In genomic region chr17:27760069-27760885, GRCh38 we compare ENCODE assay signal across 9 cellular contexts. TPM values are rescaled to one million over a fixed set of nuclear protein-coding genes. Genes with fewer than 3 reads are reported as not detected.
A peak's percentile ranks its signal among the peaks of the same experiment; 100 is the strongest.
DNase-seq lines count a peak whose midpoint lies in the region; ATAC-seq, FAIRE-seq and TF ChIP-seq lines count a peak whose summit lies in the region.
"Had no signal": no experiment of that assay in that cellular context is flagged by ENCODE, and none has a peak within 500 bp of the region (broad histone marks: within the 10 kb centered on the region; RNA-seq: fewer than 3 reads in every experiment).

No MANE protein-coding gene starts in this region.

- ATAC-seq in CD4-positive, alpha-beta T cell (ENCODE audit: poor library complexity), result no peak
- no peak for ATAC-seq in HG02840 (IDR thresholded peaks at IDR 0.05; ENCODE audit: low FRiP score, unreplicated experiment)

- H3K9me3 ChIP-seq in CD4-positive, alpha-beta T cell (ENCODE audit: control insufficient read depth, low read length), result no peaks in the 10 kb centered on the region
- no peaks in the 10 kb centered on the region for H3K9me3 ChIP-seq in HEK293 (ENCODE audit: control insufficient read depth, insufficient read depth, low read depth, low read length)

- no peaks in the 10 kb centered on the region for H3K9me3 Mint-ChIP-seq in CD4-positive, alpha-beta T cell
- H3K9me3 Mint-ChIP-seq: IgD-negative memory B cell had no signal

- CTCF ChIA-PET in CD4-positive, alpha-beta T cell (lab: Charles Lee), result interaction anchor here (0.9 to 1.5 kb wide), 8 partner anchors 18 to 492 kb away, joined by 3 to 10 read pairs (median 5); partner anchors contain the start of gene LYRM9
- CTCF ChIA-PET in HEK293 (lab: Yijun Ruan, JAX), result interaction anchor here (0.5 to 13.7 kb wide), 42 partner anchors 9 to 985 kb away, joined by 3 to 278 read pairs (median 4); partner anchors contain the start of genes LYRM9 and NOS2

- H3K27me3 Mint-ChIP-seq in CD4-positive, alpha-beta T cell, result peaks cover 5% of the 10 kb centered on the region

- H3K4me3 ChIP-seq in HEK293 (ENCODE audit: low read depth, low read length), result no peak overlapping the region

- H3K27ac Mint-ChIP-seq in CD4-positive, alpha-beta T cell, result no peak overlapping the region
- H3K27ac Mint-ChIP-seq: IgD-negative memory B cell had no signal

- H3K27me3 ChIP-seq in CD4-positive, alpha-beta T cell (ENCODE audit: control insufficient read depth, insufficient read depth, low read length), result no peaks in the 10 kb centered on the region

- no peak overlapping the region for H3K4me3 Mint-ChIP-seq in CD4-positive, alpha-beta T cell
- H3K4me3 Mint-ChIP-seq: IgD-negative memory B cell had no signal

- no peak overlapping the region for H3K27ac ChIP-seq in CD4-positive, alpha-beta T cell (ENCODE audit: low read depth, low read length)
- no peak overlapping the region for H3K27ac ChIP-seq in HEK293 (ENCODE audit: extremely low read depth, low read depth, low read length)

- no peak for FAIRE-seq in urothelium cell line (lab: Jason Lieb, UNC)

- intact Hi-C loops in CD4-positive, alpha-beta T cell (cut with DNase I, micrococcal nuclease), result loop anchor here in 1 of 2 experiments (1.0 to 5.0 kb wide), 2 partner anchors 120 to 492 kb away; no protein-coding TSS in a partner anchor
- intact Hi-C loops in posterior vena cava (cut with DNase I), result no loop called here

- peak; percentile 92 for TF ChIP-seq CTCF in CD4-positive, alpha-beta T cell (IDR thresholded peaks at IDR 0.05)
- TF ChIP-seq CTCF in HEK293 (tag by site-specific recombination; IDR thresholded peaks at IDR 0.05), result peak; percentile 87

- no peaks in the 10 kb centered on the region for H3K4me1 Mint-ChIP-seq in CD4-positive, alpha-beta T cell (ENCODE audit: low read depth)

- POLR2A ChIA-PET in CD4-positive, alpha-beta T cell (lab: Charles Lee), result no interaction called here
- POLR2A ChIA-PET in HEK293 (lab: Yijun Ruan, JAX), result interaction anchor here (0.6 to 1.0 kb wide), 2 partner anchors 120 to 121 kb away, joined by 4 read pairs; no protein-coding TSS in a partner anchor

- H3K4me1 ChIP-seq in HEK293 (ENCODE audit: control insufficient read depth, insufficient read depth, low read length), result no peaks in the 10 kb centered on the region

- peak; percentile 49 to 79 (median 65) for DNase-seq in CD4-positive, alpha-beta T cell
- DNase-seq in RPMI7951 (ENCODE audit: low read depth) (peak; percentile 34), activated gamma-delta T cell (lab: John Stamatoyannopoulos, UW) (peak; percentile 18), glomerular visceral epithelial cell (ENCODE audit: extremely low spot score) (peak; percentile 58), posterior vena cava (ENCODE audit: low spot score) (peak; percentile 93), urothelium cell line (ENCODE audit: low spot score) (peak; percentile 57)

- H3K36me3 Mint-ChIP-seq in CD4-positive, alpha-beta T cell (ENCODE audit: low read depth), result no peaks in the 10 kb centered on the region
- H3K36me3 Mint-ChIP-seq: IgD-negative memory B cell had no signal

- no peaks in the 10 kb centered on the region for H3K36me3 ChIP-seq in HEK293 (ENCODE audit: control insufficient read depth in 2 of 2, insufficient read depth in 1 of 2, low read length in 2 of 2)

TF ChIP-seq in HEK293, 187 proteins besides CTCF, POLR2A, EP300 and RAD21:
- TF ChIP-seq ZNF664 (tag by site-specific recombination; IDR thresholded peaks at IDR 0.05) (peak; percentile 44; the same call in 1 of the 2 replicates), ZNF654 (tag by site-specific recombination; IDR thresholded peaks at IDR 0.05; ENCODE audit: low read depth) (peak; percentile 59), ZNF24 (tag by site-specific recombination; IDR thresholded peaks at IDR 0.05) (peak; percentile 19; the same call in 1 of the 2 replicates), PRDM4 (tag by site-specific recombination; IDR thresholded peaks at IDR 0.05) (no peak), ZNF660 (tag by site-specific recombination; IDR thresholded peaks at IDR 0.05) (peak; percentile 58; the same call in 1 of the 2 replicates), ZNF548 (tag by site-specific recombination; IDR thresholded peaks at IDR 0.05) (no peak), ZNF830 (tag by site-specific recombination; IDR thresholded peaks at IDR 0.05; ENCODE audit: low read depth) (no peak), ZNF791 (tag by site-specific recombination; IDR thresholded peaks at IDR 0.05) (no peak)
- TF ChIP-seq, protein P1, sequence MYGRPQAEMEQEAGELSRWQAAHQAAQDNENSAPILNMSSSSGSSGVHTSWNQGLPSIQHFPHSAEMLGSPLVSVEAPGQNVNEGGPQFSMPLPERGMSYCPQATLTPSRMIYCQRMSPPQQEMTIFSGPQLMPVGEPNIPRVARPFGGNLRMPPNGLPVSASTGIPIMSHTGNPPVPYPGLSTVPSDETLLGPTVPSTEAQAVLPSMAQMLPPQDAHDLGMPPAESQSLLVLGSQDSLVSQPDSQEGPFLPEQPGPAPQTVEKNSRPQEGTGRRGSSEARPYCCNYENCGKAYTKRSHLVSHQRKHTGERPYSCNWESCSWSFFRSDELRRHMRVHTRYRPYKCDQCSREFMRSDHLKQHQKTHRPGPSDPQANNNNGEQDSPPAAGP (tag by site-specific recombination; IDR thresholded peaks at IDR 0.05), result peak; percentile 35; the same call in 1 of the 2 replicates

RNA-seq across cellular contexts. Expression of gene NOS2, which starts 40.1 kb away (rescaled TPM):
- under 1 TPM in 1 of 2 experiments, not detected in 1; 0.08 TPM for total RNA-seq in CD4-positive, alpha-beta T cell
- total RNA-seq in RPMI7951 (2014; rRNA removed; shearing (Covaris generic)), result 18.7 and 18.9 TPM in 2 replicates
- total RNA-seq in posterior vena cava, result under 1 TPM; 0.33 to 0.51 TPM

Comparison
In these comparisons a context has a peak if more than half of its experiments do, and no peak if none do; other contexts are left out.
1. DNase-seq: peak in every context shown above with its lines; median percentile 93 in posterior vena cava; 65 in CD4-positive, alpha-beta T cell; 58 in glomerular visceral epithelial cell; 57 in urothelium cell line; 34 in RPMI7951; 18 in activated gamma-delta T cell.
2. RNA of gene NOS2, which starts 40.1 kb away (total RNA-seq): 18.7 to 18.9 TPM in RPMI7951; 0.33 to 0.51 TPM in posterior vena cava and 0.08 TPM in CD4-positive, alpha-beta T cell; every median in the first group is over 10 times any median in the second.